Comparison of ENCODE assay signal across 28 cellular contexts in genomic region chr5:177090813-177091212, GRCh38.
"Had no signal": no experiment of that assay in that cellular context is flagged by ENCODE, and none has a peak within 500 bp of the region (broad histone marks: within the 10 kb centered on the region; RNA-seq: fewer than 3 reads in every experiment).

No MANE protein-coding gene starts in this region.

- H3K36me3 Mint-ChIP-seq: memory B cell had no signal

- H3K36me3 ChIP-seq: colonic mucosa, esophagus squamous epithelium, gastrocnemius medialis, heart right ventricle, left lung had no signal

- FAIRE-seq: endometrium, islet of Langerhans, keratinocyte had no signal

- H3K27ac Mint-ChIP-seq: dendritic cell treated with granulocyte-macrophage colony-stimulating factor and Interleukin-4, amounts not matched to agents 40 ng/mL and 50 ng/mL, for 4 days; endodermal cell; memory B cell had no signal

- H3K9me3 ChIP-seq: colonic mucosa, esophagus squamous epithelium, gastrocnemius medialis, heart right ventricle, left lung had no signal

- H3K9me3 Mint-ChIP-seq: dendritic cell treated with granulocyte-macrophage colony-stimulating factor and Interleukin-4, amounts not matched to agents 40 ng/mL and 50 ng/mL, for 4 days; effector memory CD8-positive, alpha-beta T cell; endodermal cell; memory B cell had no signal

- H3K4me3 ChIP-seq: colonic mucosa, esophagus squamous epithelium, gastrocnemius medialis, heart right ventricle, left lung, lung had no signal

- ATAC-seq: effector memory CD8-positive, alpha-beta T cell; esophagus mucosa; gastrocnemius medialis; heart right ventricle; left cardiac atrium; left lung; left ventricle myocardium superior had no signal

- H3K4me1 ChIP-seq: colonic mucosa had no signal

- DNase-seq: colonic mucosa; cortex of kidney; effector CD8-positive, alpha-beta T cell; effector memory CD8-positive, alpha-beta T cell; erythroblast; esophagus squamous epithelium; foreskin fibroblast; foreskin melanocyte; gastrocnemius medialis; glutamatergic neuron; head of caudate nucleus; heart right ventricle; hippocampal formation; left cardiac atrium; left lung; left ventricle myocardium superior; mammary epithelial cell; mesendoderm; midbrain had no signal

- H3K4me3 Mint-ChIP-seq: dendritic cell treated with granulocyte-macrophage colony-stimulating factor and Interleukin-4, amounts not matched to agents 40 ng/mL and 50 ng/mL, for 4 days; effector memory CD8-positive, alpha-beta T cell; endodermal cell; memory B cell had no signal

- H3K27me3 ChIP-seq: colonic mucosa had no signal

- H3K27ac ChIP-seq: colonic mucosa, epithelial cell of prostate, esophagus squamous epithelium, gastrocnemius medialis, heart right ventricle, left lung had no signal
